In genomic region chr20:17536944-17537444, GRCh38 we compare ENCODE assay signal across 1 cellular context.
TF ChIP-seq lines count a peak whose summit lies in the region.

No MANE protein-coding gene starts in this region.

TF ChIP-seq in HepG2, 621 proteins besides CTCF, POLR2A, EP300 and RAD21 (continued from another document and continues in another):
- TF ChIP-seq ZBTB40 (IDR thresholded peaks at IDR 0.05) (no peak), ZBTB40 (CRISPR knock-in tag; IDR thresholded peaks at IDR 0.05) (no peak), ZIK1 (CRISPR knock-in tag; IDR thresholded peaks at IDR 0.05; ENCODE audit: borderline replicate concordance, low read depth) (no peak), NFE2L2 (IDR thresholded peaks at IDR 0.05; ENCODE audit: low read length) (no peak), NRL (CRISPR knock-in tag; IDR thresholded peaks at IDR 0.05; ENCODE audit: borderline replicate concordance) (no peak), TMF1 (CRISPR knock-in tag; IDR thresholded peaks at IDR 0.05; ENCODE audit: low read depth) (no peak), SSRP1 (CRISPR knock-in tag; IDR thresholded peaks at IDR 0.05) (peak; percentile 94), PBX2 (CRISPR knock-in tag; IDR thresholded peaks at IDR 0.05) (no peak), ZNF264 (CRISPR knock-in tag; IDR thresholded peaks at IDR 0.05) (no peak), ZNF670 (CRISPR knock-in tag; IDR thresholded peaks at IDR 0.05; ENCODE audit: borderline replicate concordance) (0 out of 2 replicates have a peak, but pooled peaks have one; percentile 61), ZNF564 (CRISPR knock-in tag; IDR thresholded peaks at IDR 0.05) (no peak), HOXA3 (CRISPR knock-in tag; IDR thresholded peaks at IDR 0.05) (no peak), BORCS8-MEF2B (CRISPR knock-in tag; IDR thresholded peaks at IDR 0.05) (peak; percentile 85), LCORL (IDR thresholded peaks at IDR 0.05) (no peak), LCORL (CRISPR knock-in tag; IDR thresholded peaks at IDR 0.05) (no peak; the same call in 1 of the 2 replicates), ATM (IDR thresholded peaks at IDR 0.05; ENCODE audit: borderline replicate concordance) (no peak), SRF (IDR thresholded peaks at IDR 0.05; ENCODE audit: low read depth, low read length) (no peak), CREB1 (IDR thresholded peaks at IDR 0.05) (no peak), CREB1 (CRISPR knock-in tag; IDR thresholded peaks at IDR 0.05) (no peak), REXO4 (CRISPR knock-in tag; IDR thresholded peaks at IDR 0.05; ENCODE audit: borderline replicate concordance) (no peak), TCF12 (IDR thresholded peaks at IDR 0.05) (no peak), TCF12 (CRISPR knock-in tag; IDR thresholded peaks at IDR 0.05) (no peak), SRSF4 (IDR thresholded peaks at IDR 0.05; ENCODE audit: low read depth, low read length, poor library complexity, severe bottlenecking) (no peak), ZBTB20 (CRISPR knock-in tag; IDR thresholded peaks at IDR 0.05; ENCODE audit: borderline replicate concordance, low read depth) (no peak), SP4 (CRISPR knock-in tag; IDR thresholded peaks at IDR 0.05) (no peak), ZNF12 (CRISPR knock-in tag; IDR thresholded peaks at IDR 0.05) (no peak), TGIF2 (CRISPR knock-in tag; IDR thresholded peaks at IDR 0.05) (peak; percentile 62; the same call in 1 of the 2 replicates), GATAD1 (CRISPR knock-in tag; IDR thresholded peaks at IDR 0.05) (peak; percentile 73), NR2C2 (CRISPR knock-in tag; IDR thresholded peaks at IDR 0.05; ENCODE audit: borderline replicate concordance) (no peak), HMGXB3 (CRISPR knock-in tag; IDR thresholded peaks at IDR 0.05; ENCODE audit: borderline replicate concordance) (no peak), ZNF678 (CRISPR knock-in tag; IDR thresholded peaks at IDR 0.05) (no peak), HOXA9 (CRISPR knock-in tag; IDR thresholded peaks at IDR 0.05; ENCODE audit: borderline replicate concordance) (no peak), FIP1L1 (IDR thresholded peaks at IDR 0.05; ENCODE audit: borderline replicate concordance, insufficient read depth, low read depth, low read length) (no peak), ZNF280D (CRISPR knock-in tag; IDR thresholded peaks at IDR 0.05) (no peak), ISL2 (CRISPR knock-in tag; IDR thresholded peaks at IDR 0.05) (no peak), DMAP1 (CRISPR knock-in tag; IDR thresholded peaks at IDR 0.05) (no peak), ZNF772 (CRISPR knock-in tag; IDR thresholded peaks at IDR 0.05) (no peak), JUNB (CRISPR knock-in tag; IDR thresholded peaks at IDR 0.05; ENCODE audit: borderline replicate concordance) (no peak), KAT2B (IDR thresholded peaks at IDR 0.05; ENCODE audit: borderline replicate concordance, low read depth, low read length) (no peak), IRX3 (CRISPR knock-in tag; IDR thresholded peaks at IDR 0.05; ENCODE audit: borderline replicate concordance, low read depth) (no peak), DR1 (CRISPR knock-in tag; IDR thresholded peaks at IDR 0.05) (no peak), ZFP62 (CRISPR knock-in tag; IDR thresholded peaks at IDR 0.05) (no peak), SNAI1 (CRISPR knock-in tag; IDR thresholded peaks at IDR 0.05; ENCODE audit: borderline replicate concordance) (no peak), ZNF547 (CRISPR knock-in tag; IDR thresholded peaks at IDR 0.05) (no peak), NR3C1 (CRISPR knock-in tag; IDR thresholded peaks at IDR 0.05) (no peak), DPF2 (CRISPR knock-in tag; IDR thresholded peaks at IDR 0.05; ENCODE audit: borderline replicate concordance, low read depth) (no peak), BRD4 (CRISPR knock-in tag; IDR thresholded peaks at IDR 0.05) (no peak), RFXANK (CRISPR knock-in tag; IDR thresholded peaks at IDR 0.05) (peak; percentile 64), JUN (CRISPR knock-in tag; IDR thresholded peaks at IDR 0.05) (no peak), RAD51 (IDR thresholded peaks at IDR 0.05; ENCODE audit: borderline replicate concordance) (no peak)
- TF ChIP-seq, protein P1, sequence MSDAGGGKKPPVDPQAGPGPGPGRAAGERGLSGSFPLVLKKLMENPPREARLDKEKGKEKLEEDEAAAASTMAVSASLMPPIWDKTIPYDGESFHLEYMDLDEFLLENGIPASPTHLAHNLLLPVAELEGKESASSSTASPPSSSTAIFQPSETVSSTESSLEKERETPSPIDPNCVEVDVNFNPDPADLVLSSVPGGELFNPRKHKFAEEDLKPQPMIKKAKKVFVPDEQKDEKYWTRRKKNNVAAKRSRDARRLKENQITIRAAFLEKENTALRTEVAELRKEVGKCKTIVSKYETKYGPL (CRISPR knock-in tag; IDR thresholded peaks at IDR 0.05) = no peak
- TF ChIP-seq, protein P2, sequence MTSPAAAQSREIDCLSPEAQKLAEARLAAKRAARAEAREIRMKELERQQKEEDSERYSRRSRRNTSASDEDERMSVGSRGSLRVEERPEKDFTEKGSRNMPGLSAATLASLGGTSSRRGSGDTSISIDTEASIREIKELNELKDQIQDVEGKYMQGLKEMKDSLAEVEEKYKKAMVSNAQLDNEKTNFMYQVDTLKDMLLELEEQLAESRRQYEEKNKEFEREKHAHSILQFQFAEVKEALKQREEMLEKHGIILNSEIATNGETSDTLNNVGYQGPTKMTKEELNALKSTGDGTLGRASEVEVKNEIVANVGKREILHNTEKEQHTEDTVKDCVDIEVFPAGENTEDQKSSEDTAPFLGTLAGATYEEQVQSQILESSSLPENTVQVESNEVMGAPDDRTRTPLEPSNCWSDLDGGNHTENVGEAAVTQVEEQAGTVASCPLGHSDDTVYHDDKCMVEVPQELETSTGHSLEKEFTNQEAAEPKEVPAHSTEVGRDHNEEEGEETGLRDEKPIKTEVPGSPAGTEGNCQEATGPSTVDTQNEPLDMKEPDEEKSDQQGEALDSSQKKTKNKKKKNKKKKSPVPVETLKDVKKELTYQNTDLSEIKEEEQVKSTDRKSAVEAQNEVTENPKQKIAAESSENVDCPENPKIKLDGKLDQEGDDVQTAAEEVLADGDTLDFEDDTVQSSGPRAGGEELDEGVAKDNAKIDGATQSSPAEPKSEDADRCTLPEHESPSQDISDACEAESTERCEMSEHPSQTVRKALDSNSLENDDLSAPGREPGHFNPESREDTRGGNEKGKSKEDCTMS (CRISPR knock-in tag; conservative IDR thresholded peaks at IDR 0.05) = no peak
